1 cellular context compared by ENCODE assay signal in the genomic region with DNA sequence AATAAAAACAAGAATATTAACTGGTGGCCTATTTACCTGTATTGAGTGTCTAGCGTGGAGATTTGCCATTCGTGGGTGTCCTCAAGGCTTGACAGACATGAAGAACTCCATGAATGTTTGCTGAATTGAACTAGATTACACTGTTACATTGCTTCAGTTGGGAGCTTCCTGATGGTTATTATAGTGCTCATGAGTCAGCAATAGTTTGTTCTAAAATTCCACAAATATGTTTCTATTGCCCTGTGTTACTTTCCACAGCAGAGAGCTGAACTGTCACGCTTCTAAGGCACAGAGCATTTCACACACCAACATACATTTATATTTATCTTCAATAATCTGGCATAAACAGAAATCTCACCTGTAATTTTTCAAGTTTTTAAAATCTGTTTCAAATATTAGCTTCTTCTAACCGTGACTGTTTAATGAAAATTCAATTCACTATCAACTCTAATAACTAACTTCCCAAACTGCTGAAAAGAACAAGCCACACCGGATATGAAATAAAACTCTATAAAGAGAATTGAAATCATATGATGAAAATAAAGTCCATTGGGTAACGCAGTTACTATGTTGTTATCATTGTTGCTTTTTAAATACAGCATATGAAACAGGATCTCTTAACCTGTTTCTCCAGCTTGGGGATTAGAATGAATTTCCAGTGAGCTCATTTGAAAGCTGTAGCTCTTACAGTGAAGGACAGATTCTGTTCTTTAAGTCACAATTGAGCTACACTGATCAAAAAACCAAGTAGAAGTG.
TF ChIP-seq lines count a peak whose summit lies in the region.

No MANE protein-coding gene starts in this region.

TF ChIP-seq in H1, 55 proteins besides CTCF, POLR2A, EP300 and RAD21:
- TF ChIP-seq CHD1 (IDR thresholded peaks at IDR 0.05; ENCODE audit: low read depth, low read length): no peak
- TF ChIP-seq TAF7 (optimal IDR thresholded peaks at IDR 0.05; ENCODE audit: borderline replicate concordance, low read depth, low read length): no peak
- no peak for TF ChIP-seq TCF12 (IDR thresholded peaks at IDR 0.05; ENCODE audit: low read depth, low read length)
- no peak for TF ChIP-seq YY1 (IDR thresholded peaks at IDR 0.05; ENCODE audit: low read depth, low read length)
- TF ChIP-seq POLR2AphosphoS5 (IDR thresholded peaks at IDR 0.05; ENCODE audit: low read depth, low read length): no peak
- TF ChIP-seq RXRA (IDR thresholded peaks at IDR 0.05; ENCODE audit: insufficient read depth, low read depth, low read length): no peak
- no peak for TF ChIP-seq CBX5 (IDR thresholded peaks at IDR 0.05; ENCODE audit: low read depth, low read length)
- TF ChIP-seq CHD7 (IDR thresholded peaks at IDR 0.05; ENCODE audit: insufficient replicate concordance, low read length): no peak
- no peak for TF ChIP-seq SP4 (IDR thresholded peaks at IDR 0.05; ENCODE audit: low read length)
- TF ChIP-seq KDM1A (IDR thresholded peaks at IDR 0.05; ENCODE audit: borderline replicate concordance, low read length): no peak
- TF ChIP-seq KDM5A (IDR thresholded peaks at IDR 0.05; ENCODE audit: low read length): no peak
- no peak for TF ChIP-seq BCL11A (IDR thresholded peaks at IDR 0.05; ENCODE audit: low read depth in 2 of 2, low read length in 2 of 2)
- no peak for TF ChIP-seq RNF2 (IDR thresholded peaks at IDR 0.05; ENCODE audit: borderline replicate concordance, low read depth, low read length, missing control alignments, poor library complexity, severe bottlenecking)
